Comparison of ENCODE assay signal across 1 cellular context in the genomic region with DNA sequence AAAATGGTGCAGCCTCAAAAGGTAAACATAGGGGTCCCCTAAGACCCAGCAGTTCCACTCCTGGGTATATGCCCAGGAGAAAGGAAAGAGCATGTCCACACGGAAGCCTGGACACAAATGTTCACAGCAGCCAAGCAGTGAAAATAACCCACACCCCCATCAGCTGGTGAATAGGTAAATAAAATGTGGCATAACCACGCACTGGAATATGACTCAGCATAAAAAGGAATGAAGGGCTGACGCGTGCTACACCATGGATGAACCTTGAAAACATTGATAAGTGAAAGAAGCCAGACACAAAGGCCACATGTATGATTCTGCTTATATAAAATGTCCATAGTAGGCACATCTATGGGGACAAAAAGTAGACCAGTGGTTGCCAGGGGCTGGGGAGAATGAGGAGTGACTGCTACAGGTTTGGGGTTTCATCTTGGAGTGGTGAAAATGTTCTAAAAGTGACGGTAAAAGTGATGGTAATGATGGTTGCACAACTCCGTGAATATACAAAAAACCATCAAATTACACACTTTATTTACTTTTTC.
TF ChIP-seq lines count a peak whose summit lies in the region.

No MANE protein-coding gene starts in this region.

TF ChIP-seq in HepG2, 621 proteins besides CTCF, POLR2A, EP300 and RAD21 (continued from another document and continues in another):
- TF ChIP-seq ZBTB39 (CRISPR knock-in tag; IDR thresholded peaks at IDR 0.05) (no peak), SAP130 (CRISPR knock-in tag; IDR thresholded peaks at IDR 0.05; ENCODE audit: low read depth) (peak; percentile 87), TMF1 (CRISPR knock-in tag; IDR thresholded peaks at IDR 0.05; ENCODE audit: low read depth) (no peak), ONECUT2 (CRISPR knock-in tag; IDR thresholded peaks at IDR 0.05) (no peak), TAF15 (IDR thresholded peaks at IDR 0.05; ENCODE audit: low read depth, low read length, poor library complexity, severe bottlenecking) (no peak), TRIM22 (IDR thresholded peaks at IDR 0.05) (no peak), NR2F2 (IDR thresholded peaks at IDR 0.05; ENCODE audit: borderline replicate concordance, low read depth) (no peak), NFE2L2 (IDR thresholded peaks at IDR 0.05; ENCODE audit: low read length) (peak; percentile 100), FOXA3 (CRISPR knock-in tag; IDR thresholded peaks at IDR 0.05) (peak; percentile 54), RARA (CRISPR knock-in tag; IDR thresholded peaks at IDR 0.05) (peak; percentile 58; the same call in 1 of the 2 replicates), TGIF2 (CRISPR knock-in tag; IDR thresholded peaks at IDR 0.05) (0 out of 2 replicates have a peak, but pooled peaks have one; percentile 34), ZSCAN22 (CRISPR knock-in tag; IDR thresholded peaks at IDR 0.05) (no peak), MIER3 (CRISPR knock-in tag; IDR thresholded peaks at IDR 0.05; ENCODE audit: borderline replicate concordance) (no peak), ZNF224 (CRISPR knock-in tag; IDR thresholded peaks at IDR 0.05) (no peak), RNF219 (CRISPR knock-in tag; IDR thresholded peaks at IDR 0.05) (no peak), HIVEP1 (CRISPR knock-in tag; IDR thresholded peaks at IDR 0.05) (no peak), GATAD2A (CRISPR knock-in tag; IDR thresholded peaks at IDR 0.05) (peak; percentile 72), ZNF317 (CRISPR knock-in tag; IDR thresholded peaks at IDR 0.05) (no peak), EHMT2 (IDR thresholded peaks at IDR 0.05; ENCODE audit: borderline replicate concordance, low read depth, low read length) (no peak), RXRB (CRISPR knock-in tag; IDR thresholded peaks at IDR 0.05; ENCODE audit: borderline replicate concordance) (0 out of 2 replicates have a peak, but pooled peaks have one; percentile 11), HMGA1 (CRISPR knock-in tag; conservative IDR thresholded peaks at IDR 0.05) (no peak), ZNF710 (CRISPR knock-in tag; IDR thresholded peaks at IDR 0.05; ENCODE audit: borderline replicate concordance) (no peak), TERF1 (CRISPR knock-in tag; IDR thresholded peaks at IDR 0.05) (no peak), SRSF1 (optimal IDR thresholded peaks at IDR 0.05; ENCODE audit: low read depth, low read length) (no peak), GATAD1 (CRISPR knock-in tag; IDR thresholded peaks at IDR 0.05) (no peak), TSC22D2 (CRISPR knock-in tag; IDR thresholded peaks at IDR 0.05; ENCODE audit: borderline replicate concordance) (no peak), ELF1 (CRISPR knock-in tag; IDR thresholded peaks at IDR 0.05) (no peak), MAFG (CRISPR knock-in tag; IDR thresholded peaks at IDR 0.05) (peak; percentile 85), NFYB (CRISPR knock-in tag; IDR thresholded peaks at IDR 0.05) (no peak), ZSCAN9 (CRISPR knock-in tag; IDR thresholded peaks at IDR 0.05; ENCODE audit: borderline replicate concordance) (no peak), MXI1 (IDR thresholded peaks at IDR 0.05; ENCODE audit: borderline replicate concordance, low read depth, low read length) (peak; percentile 64; the same call in 1 of the 3 replicates), CENPX (CRISPR knock-in tag; IDR thresholded peaks at IDR 0.05) (no peak), ZNF891 (CRISPR knock-in tag; IDR thresholded peaks at IDR 0.05) (no peak), DMTF1 (CRISPR knock-in tag; IDR thresholded peaks at IDR 0.05) (no peak), KLF11 (CRISPR knock-in tag; IDR thresholded peaks at IDR 0.05) (no peak), ERF (CRISPR knock-in tag; IDR thresholded peaks at IDR 0.05) (peak; percentile 24; the same call in 1 of the 2 replicates)
- TF ChIP-seq, protein P1, sequence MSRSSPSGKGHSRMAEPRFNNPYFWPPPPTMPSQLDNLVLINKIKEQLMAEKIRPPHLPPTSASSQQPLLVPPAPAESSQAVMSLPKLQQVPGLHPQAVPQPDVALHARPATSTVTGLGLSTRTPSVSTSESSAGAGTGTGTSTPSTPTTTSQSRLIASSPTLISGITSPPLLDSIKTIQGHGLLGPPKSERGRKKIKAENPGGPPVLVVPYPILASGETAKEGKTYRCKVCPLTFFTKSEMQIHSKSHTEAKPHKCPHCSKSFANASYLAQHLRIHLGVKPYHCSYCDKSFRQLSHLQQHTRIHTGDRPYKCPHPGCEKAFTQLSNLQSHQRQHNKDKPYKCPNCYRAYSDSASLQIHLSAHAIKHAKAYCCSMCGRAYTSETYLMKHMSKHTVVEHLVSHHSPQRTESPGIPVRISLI (CRISPR knock-in tag; IDR thresholded peaks at IDR 0.05; ENCODE audit: borderline replicate concordance): no peak
- TF ChIP-seq, protein P2, sequence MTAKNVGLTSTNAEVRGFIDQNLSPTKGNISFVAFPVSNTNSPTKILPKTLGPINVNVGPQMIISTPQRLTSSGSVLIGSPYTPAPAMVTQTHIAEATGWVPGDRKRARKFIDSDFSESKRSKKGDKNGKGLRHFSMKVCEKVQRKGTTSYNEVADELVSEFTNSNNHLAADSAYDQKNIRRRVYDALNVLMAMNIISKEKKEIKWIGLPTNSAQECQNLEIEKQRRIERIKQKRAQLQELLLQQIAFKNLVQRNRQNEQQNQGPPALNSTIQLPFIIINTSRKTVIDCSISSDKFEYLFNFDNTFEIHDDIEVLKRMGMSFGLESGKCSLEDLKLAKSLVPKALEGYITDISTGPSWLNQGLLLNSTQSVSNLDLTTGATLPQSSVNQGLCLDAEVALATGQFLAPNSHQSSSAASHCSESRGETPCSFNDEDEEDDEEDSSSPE (CRISPR knock-in tag; IDR thresholded peaks at IDR 0.05): no peak
- TF ChIP-seq, protein P3, sequence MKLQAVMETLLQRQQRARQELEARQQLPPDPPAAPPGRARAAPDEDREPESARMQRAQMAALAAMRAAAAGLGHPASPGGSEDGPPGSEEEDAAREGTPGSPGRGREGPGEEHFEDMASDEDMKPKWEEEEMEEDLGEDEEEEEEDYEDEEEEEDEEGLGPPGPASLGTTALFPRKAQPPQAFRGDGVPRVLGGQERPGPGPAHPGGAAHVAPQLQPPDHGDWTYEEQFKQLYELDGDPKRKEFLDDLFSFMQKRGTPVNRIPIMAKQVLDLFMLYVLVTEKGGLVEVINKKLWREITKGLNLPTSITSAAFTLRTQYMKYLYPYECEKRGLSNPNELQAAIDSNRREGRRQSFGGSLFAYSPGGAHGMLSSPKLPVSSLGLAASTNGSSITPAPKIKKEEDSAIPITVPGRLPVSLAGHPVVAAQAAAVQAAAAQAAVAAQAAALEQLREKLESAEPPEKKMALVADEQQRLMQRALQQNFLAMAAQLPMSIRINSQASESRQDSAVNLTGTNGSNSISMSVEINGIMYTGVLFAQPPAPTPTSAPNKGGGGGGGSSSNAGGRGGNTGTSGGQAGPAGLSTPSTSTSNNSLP (IDR thresholded peaks at IDR 0.05; ENCODE audit: low read depth, low read length): peak; percentile 56; the same call in 1 of the 2 replicates
- TF ChIP-seq, protein P4, sequence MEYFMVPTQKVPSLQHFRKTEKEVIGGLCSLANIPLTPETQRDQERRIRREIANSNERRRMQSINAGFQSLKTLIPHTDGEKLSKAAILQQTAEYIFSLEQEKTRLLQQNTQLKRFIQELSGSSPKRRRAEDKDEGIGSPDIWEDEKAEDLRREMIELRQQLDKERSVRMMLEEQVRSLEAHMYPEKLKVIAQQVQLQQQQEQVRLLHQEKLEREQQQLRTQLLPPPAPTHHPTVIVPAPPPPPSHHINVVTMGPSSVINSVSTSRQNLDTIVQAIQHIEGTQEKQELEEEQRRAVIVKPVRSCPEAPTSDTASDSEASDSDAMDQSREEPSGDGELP (IDR thresholded peaks at IDR 0.05; ENCODE audit: borderline replicate concordance, low read depth): peak; percentile 97
- TF ChIP-seq, protein P5, sequence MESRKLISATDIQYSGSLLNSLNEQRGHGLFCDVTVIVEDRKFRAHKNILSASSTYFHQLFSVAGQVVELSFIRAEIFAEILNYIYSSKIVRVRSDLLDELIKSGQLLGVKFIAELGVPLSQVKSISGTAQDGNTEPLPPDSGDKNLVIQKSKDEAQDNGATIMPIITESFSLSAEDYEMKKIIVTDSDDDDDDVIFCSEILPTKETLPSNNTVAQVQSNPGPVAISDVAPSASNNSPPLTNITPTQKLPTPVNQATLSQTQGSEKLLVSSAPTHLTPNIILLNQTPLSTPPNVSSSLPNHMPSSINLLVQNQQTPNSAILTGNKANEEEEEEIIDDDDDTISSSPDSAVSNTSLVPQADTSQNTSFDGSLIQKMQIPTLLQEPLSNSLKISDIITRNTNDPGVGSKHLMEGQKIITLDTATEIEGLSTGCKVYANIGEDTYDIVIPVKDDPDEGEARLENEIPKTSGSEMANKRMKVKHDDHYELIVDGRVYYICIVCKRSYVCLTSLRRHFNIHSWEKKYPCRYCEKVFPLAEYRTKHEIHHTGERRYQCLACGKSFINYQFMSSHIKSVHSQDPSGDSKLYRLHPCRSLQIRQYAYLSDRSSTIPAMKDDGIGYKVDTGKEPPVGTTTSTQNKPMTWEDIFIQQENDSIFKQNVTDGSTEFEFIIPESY (CRISPR knock-in tag; IDR thresholded peaks at IDR 0.05): no peak
